Comparison of ENCODE assay signal across 39 cellular contexts in the genomic region with DNA sequence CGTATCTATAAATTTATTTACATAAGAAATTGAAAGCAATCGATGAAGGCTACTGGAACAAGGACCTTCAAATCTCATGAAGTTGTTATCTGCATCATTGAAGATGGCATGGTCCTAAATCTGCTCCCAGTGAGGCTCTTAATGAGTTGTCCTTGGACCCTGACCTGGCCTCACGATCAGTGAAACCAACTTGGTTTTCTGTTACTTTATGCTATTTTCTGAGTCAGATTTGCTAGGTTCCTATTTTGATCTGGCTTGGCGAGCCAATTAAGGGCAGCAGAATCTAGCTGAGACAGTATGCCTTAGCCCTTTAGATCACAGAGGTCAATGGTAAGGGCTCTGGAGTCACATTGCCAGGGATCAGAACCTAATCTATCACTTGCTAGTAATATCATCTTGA. TPM values are rescaled to one million over a fixed set of nuclear protein-coding genes. Genes with fewer than 3 reads are reported as not detected.
"Had no signal": no experiment of that assay in that cellular context is flagged by ENCODE, and none has a peak within 500 bp of the region (broad histone marks: within the 10 kb centered on the region; RNA-seq: fewer than 3 reads in every experiment).

No MANE protein-coding gene starts in this region.

- DNase-seq: Karpas-422, MM.1S, MV-4-11, NCI-H1048, NCI-H1092 treated with DMSO at 0.1 percent for 48 hours, NCI-H1105 treated with DMSO at 0.1 percent for 48 hours, NCI-H1417, NCI-H1436, NCI-H146, NCI-H1694, NCI-H187, NCI-H1930, NCI-H2029 treated with DMSO at 0.1 percent for 48 hours, NCI-H2081 treated with DMSO at 0.1 percent for 48 hours, NCI-H2107, NCI-H2171, NCI-H226, NCI-H446 treated with DMSO at 0.1 percent for 48 hours, NCI-H510A, NCI-H524, NCI-H526, NCI-H69, NCI-H748 treated with DMSO at 0.1 percent for 48 hours, NCI-H82, PC-9, SHP77, SIG-M5, SJCRH30, T-cell had no signal

- H2AFZ ChIP-seq: PC-9 had no signal

- H3K27ac ChIP-seq: PC-9, RWPE1, SJCRH30, SK-N-MC had no signal

- ATAC-seq: Panc1, Right ventricle myocardium inferior, SK-N-SH treated with all-trans-retinoic acid at 6 μM for 48 hours, T-cell had no signal

- H3K4me3 ChIP-seq: PC-9, SJCRH30, SK-N-MC had no signal

- H3K9me3 ChIP-seq: SJCRH30 had no signal

- H3K4me2 ChIP-seq: PC-9 had no signal

- H3K27me3 ChIP-seq: SJCRH30 had no signal

- H3K4me1 ChIP-seq: SJCRH30 had no signal

- H3K36me3 ChIP-seq: SJCRH30 had no signal

- FAIRE-seq: RCC 7860 had no signal

RNA-seq across cellular contexts. Expression of a gene that starts 30.1 kb away (rescaled TPM):
- total RNA-seq: LHCN-M2, MCF 10A, PC-9, Right ventricle myocardium inferior, RPMI7951, SJCRH30, SK-MEL-5, T-cell had no signal
